In the genomic region with DNA sequence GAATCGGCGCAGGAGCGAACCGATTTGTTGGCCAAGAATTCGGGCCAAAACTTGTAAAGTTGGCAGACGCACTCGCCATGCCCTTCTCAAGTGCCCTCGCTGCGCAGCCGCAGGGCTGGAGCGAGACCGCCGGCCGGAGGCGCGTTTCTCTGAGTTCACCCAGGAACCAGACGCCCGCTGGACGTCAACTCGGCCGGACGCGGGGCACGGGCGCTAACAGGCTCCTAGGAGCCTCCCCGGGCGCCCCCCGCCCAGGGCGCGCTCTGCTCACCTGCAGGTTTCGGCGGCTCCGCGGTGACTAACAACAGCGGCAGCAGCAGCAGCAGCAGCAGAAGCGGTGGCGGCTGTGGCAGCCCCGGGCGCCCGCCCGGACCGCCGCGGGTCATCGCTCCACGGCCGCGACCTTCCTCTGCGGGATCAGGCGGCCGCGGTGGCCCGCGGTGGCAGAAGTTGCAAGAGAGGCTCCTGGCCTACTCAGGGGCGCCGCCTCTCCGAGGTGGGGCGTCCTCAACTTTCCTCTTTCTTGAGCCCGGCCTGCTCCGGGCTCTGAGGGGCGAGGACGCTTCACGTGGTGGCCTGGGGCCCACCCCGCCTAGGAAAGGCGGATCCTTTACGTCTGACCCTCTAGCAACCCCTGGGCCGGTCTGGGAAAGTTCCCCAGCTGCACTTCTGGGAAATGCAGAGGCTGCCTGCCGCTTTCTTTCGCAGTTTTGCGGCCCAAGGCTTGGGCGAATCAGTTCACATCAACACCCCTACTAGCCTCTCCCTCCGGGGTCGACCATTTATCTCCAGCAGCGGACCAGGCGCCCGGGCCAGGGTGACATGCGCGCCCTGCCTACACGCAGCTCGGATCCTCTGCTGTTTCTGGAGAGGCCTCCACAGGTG, we compare ENCODE assay signal across 1 cellular context.
TF ChIP-seq lines count a peak whose summit lies in the region.

PLBD1 (minus strand) TSS at position 573 of the 885 bp plus-strand sequence; CDS start at position 386, 187 bp downstream.

TF ChIP-seq in endothelial cell of umbilical vein, 7 proteins besides CTCF, POLR2A, EP300 and RAD21:
- no peak for TF ChIP-seq JUN (IDR thresholded peaks at IDR 0.05; ENCODE audit: borderline replicate concordance, insufficient read depth, insufficient read length, low read depth)
- no peak for TF ChIP-seq MYC (IDR thresholded peaks at IDR 0.05; ENCODE audit: low read depth, low read length)
- TF ChIP-seq MAX (IDR thresholded peaks at IDR 0.05; ENCODE audit: insufficient read depth, insufficient read length): no peak
- no peak for TF ChIP-seq EZH2 (IDR thresholded peaks at IDR 0.05; ENCODE audit: borderline replicate concordance, low read depth, low read length, severe bottlenecking)
- no peak for TF ChIP-seq FOS (IDR thresholded peaks at IDR 0.05; ENCODE audit: borderline replicate concordance, insufficient read depth, low read length)
- no peak for TF ChIP-seq POLR2AphosphoS5 (IDR thresholded peaks at IDR 0.05; ENCODE audit: insufficient read depth, low read depth, low read length)
- TF ChIP-seq GATA2 (IDR thresholded peaks at IDR 0.05; ENCODE audit: insufficient read depth, insufficient read length, low read depth, low read length): no peak
